9 cellular contexts compared by ENCODE assay signal in the genomic region with DNA sequence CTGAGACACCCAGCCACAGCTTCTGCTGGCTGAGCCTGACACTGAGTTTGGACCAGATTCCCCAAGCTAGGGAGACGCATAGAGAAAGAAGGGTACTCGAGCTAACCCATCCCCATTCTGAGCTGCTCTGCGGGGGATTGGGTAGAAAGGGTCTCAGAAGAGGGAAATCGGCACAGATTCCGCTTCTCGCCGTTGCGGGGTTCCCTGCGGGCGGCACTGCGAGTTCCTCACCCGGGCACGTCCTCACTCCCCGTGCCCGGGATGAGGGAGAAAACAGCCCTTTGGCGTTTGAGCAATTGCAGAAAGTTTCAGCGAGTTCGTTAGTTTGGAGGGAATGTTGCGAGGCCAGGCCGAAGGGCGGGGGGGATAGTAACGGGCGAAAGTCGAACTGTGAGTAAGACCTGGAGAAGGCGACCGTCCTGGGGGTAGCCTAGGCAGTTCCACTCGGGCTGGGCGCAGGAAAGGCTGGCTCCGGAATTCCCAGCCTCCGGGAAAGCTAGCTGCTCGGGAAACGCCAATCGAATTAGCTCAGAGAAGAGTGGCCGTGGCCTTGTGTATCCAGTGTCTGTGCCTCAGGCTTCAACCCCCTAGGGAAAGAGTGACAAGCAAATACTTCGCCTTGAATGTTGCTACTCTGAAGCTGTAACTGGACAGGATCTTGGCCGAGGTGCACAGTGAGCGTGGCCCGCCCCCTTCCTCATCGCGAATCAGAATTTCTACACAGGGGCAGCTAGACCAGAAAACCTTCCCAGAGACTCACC. TPM values are rescaled to one million over a fixed set of nuclear protein-coding genes. Genes with fewer than 3 reads are reported as not detected.
DNase-seq lines count a peak whose midpoint lies in the region; ATAC-seq, FAIRE-seq and TF ChIP-seq lines count a peak whose summit lies in the region.
"Had no signal": no experiment of that assay in that cellular context is flagged by ENCODE, and none has a peak within 500 bp of the region (broad histone marks: within the 10 kb centered on the region; RNA-seq: fewer than 3 reads in every experiment).

No MANE protein-coding gene starts in this region.

- no peak for ATAC-seq in GM19351 (IDR thresholded peaks at IDR 0.05; ENCODE audit: unreplicated experiment)
- ATAC-seq in GM21737 (IDR thresholded peaks at IDR 0.05; ENCODE audit: unreplicated experiment): no peak

- no peaks in the 10 kb centered on the region for H3K79me2 ChIP-seq in astrocyte (ENCODE audit: insufficient read depth, low read length)

- H3K9me3 Mint-ChIP-seq in astrocyte (ENCODE audit: unreplicated experiment) (peaks cover 4% of the 10 kb centered on the region), immature natural killer cell (peaks cover 3 to 20% (median 9%) of the 10 kb centered on the region in 6 donors)

- TF ChIP-seq CTCF in astrocyte (IDR thresholded peaks at IDR 0.05; ENCODE audit: insufficient read depth, low read depth, low read length): no peak

- no peaks in the 10 kb centered on the region for H4K20me1 ChIP-seq in astrocyte (ENCODE audit: insufficient read depth, low read length)

- FAIRE-seq in astrocyte (lab: Jason Lieb, UNC) (peak; percentile 62), GM19239 (lab: Jason Lieb, UNC) (no peak)

- H3K4me2 ChIP-seq in astrocyte (ENCODE audit: low read length): peak overlapping the region; percentile 94

- DNase-seq in HPDE6-E6E7 (ENCODE audit: extremely low spot score): peak; percentile 7
- peak; percentile 48 for DNase-seq in astrocyte (ENCODE audit: low read depth)
- DNase-seq in iPS-NIHi11 (ENCODE audit: low spot score): peak; percentile 40
- DNase-seq in immature natural killer cell: no peak
- no peak for DNase-seq in GM19239 (ENCODE audit: insufficient read length, low spot score)
- DNase-seq: activated naive CD8-positive, alpha-beta T cell treated with anti-CD3 and anti-CD28 coated beads, Interleukin-2, amount 10 ng/mL, durations not matched to agents 7 days and 5 days had no signal

- H3K4me3 Mint-ChIP-seq in astrocyte (ENCODE audit: unreplicated experiment): peak overlapping the region; percentile 92
- H3K4me3 Mint-ChIP-seq in immature natural killer cell: no peak overlapping the region
- H3K4me3 Mint-ChIP-seq: activated naive CD8-positive, alpha-beta T cell treated with anti-CD3 and anti-CD28 coated beads, Interleukin-2, amount 10 ng/mL, durations not matched to agents 7 days and 5 days had no signal

- H3K36me3 ChIP-seq in astrocyte (ENCODE audit: insufficient read depth, low read length) (no peaks in the 10 kb centered on the region), stomach smooth muscle (ENCODE audit: control insufficient read depth in 2 of 2, insufficient read depth in 2 of 2, low read length in 2 of 2) (no peaks in the 10 kb centered on the region)

- H3K27me3 ChIP-seq in astrocyte (ENCODE audit: insufficient read depth, low read length) (no peaks in the 10 kb centered on the region), stomach smooth muscle (ENCODE audit: control insufficient read depth in 1 of 2, insufficient read depth in 2 of 2, low read length in 2 of 2) (no peaks in the 10 kb centered on the region)

- H3K36me3 Mint-ChIP-seq in astrocyte (ENCODE audit: low read depth, unreplicated experiment) (no peaks in the 10 kb centered on the region), immature natural killer cell (no peaks in the 10 kb centered on the region)
- H3K36me3 Mint-ChIP-seq: activated naive CD8-positive, alpha-beta T cell treated with anti-CD3 and anti-CD28 coated beads, Interleukin-2, amount 10 ng/mL, durations not matched to agents 7 days and 5 days had no signal

- H3K4me1 ChIP-seq in astrocyte (ENCODE audit: insufficient read depth, low read length) (peaks cover 12% of the 10 kb centered on the region), stomach smooth muscle (ENCODE audit: control insufficient read depth, insufficient read depth, low read length) (peaks cover 14% of the 10 kb centered on the region)

- H3K27me3 Mint-ChIP-seq in astrocyte (ENCODE audit: low read depth, unreplicated experiment): peaks cover 14% of the 10 kb centered on the region
- H3K27me3 Mint-ChIP-seq in immature natural killer cell (ENCODE audit: low read depth in 3 of 3): peaks cover 0 to 3% (median 2%) of the 10 kb centered on the region in 3 donors

- H3K27ac ChIP-seq in astrocyte (ENCODE audit: low read depth, low read length): no peak overlapping the region
- peak overlapping the region; percentile 70 for H3K27ac ChIP-seq in stomach smooth muscle (ENCODE audit: low read length)

- H3K9me3 ChIP-seq in astrocyte (ENCODE audit: insufficient read depth, low read depth, low read length) (no peaks in the 10 kb centered on the region), stomach smooth muscle (ENCODE audit: control insufficient read depth in 2 of 2, low read length in 2 of 2) (no peaks in the 10 kb centered on the region)

- peak overlapping the region; percentile 31 for H3K27ac Mint-ChIP-seq in astrocyte (ENCODE audit: unreplicated experiment)
- H3K27ac Mint-ChIP-seq in immature natural killer cell: no peak overlapping the region
- H3K27ac Mint-ChIP-seq: activated naive CD8-positive, alpha-beta T cell treated with anti-CD3 and anti-CD28 coated beads, Interleukin-2, amount 10 ng/mL, durations not matched to agents 7 days and 5 days had no signal

- peak overlapping the region; percentile 70 for H3K9ac ChIP-seq in astrocyte (ENCODE audit: low read length)
- H3K9ac ChIP-seq in stomach smooth muscle (ENCODE audit: low read length in 2 of 2): peak overlapping the region; percentile 72 to 80

- H3K4me1 Mint-ChIP-seq in astrocyte (ENCODE audit: low read depth, unreplicated experiment) (peaks cover 2% of the 10 kb centered on the region), immature natural killer cell (no peaks in the 10 kb centered on the region)

- peak overlapping the region; percentile 94 for H2AFZ ChIP-seq in astrocyte (ENCODE audit: low read depth, low read length)

- H3K4me3 ChIP-seq in astrocyte (ENCODE audit: insufficient read depth, low read depth, low read length) (peak overlapping the region; percentile 70), stomach smooth muscle (ENCODE audit: low read length in 2 of 2) (peak overlapping the region; percentile 88 to 89)

RNA-seq across cellular contexts. Expression of a gene that starts 0.7 kb away (rescaled TPM):
- 0.36 and 0.41 TPM in 2 replicates for total RNA-seq in astrocyte
- not detected for polyA plus RNA-seq in immature natural killer cell
- total RNA-seq: activated naive CD8-positive, alpha-beta T cell treated with anti-CD3 and anti-CD28 coated beads, Interleukin-2, amount 10 ng/mL, durations not matched to agents 7 days and 5 days had no signal

Comparison
In these comparisons a context has a peak if more than half of its experiments do, and no peak if none do; other contexts are left out.
1. DNase-seq: peak in HPDE6-E6E7 (single experiment), astrocyte (single experiment) and iPS-NIHi11 (single experiment); none in immature natural killer cell (0 of 3) and GM19239 (single experiment).